ENCODE assay signal across 8 cellular contexts in genomic region chrX:118536687-118537461, GRCh38. TPM values are rescaled to one million over a fixed set of nuclear protein-coding genes. Genes with fewer than 3 reads are reported as not detected.
DNase-seq lines count a peak whose midpoint lies in the region; TF ChIP-seq lines count a peak whose summit lies in the region.

No MANE protein-coding gene starts in this region.

- H3K4me1 Mint-ChIP-seq in activated CD4-positive, alpha-beta T cell treated with anti-CD3 and anti-CD28 coated beads, Interleukin-2, amount 10 ng/mL, durations not matched to agents 7 days and 5 days, result peaks cover 63% of the 10 kb centered on the region

- H3K36me3 Mint-ChIP-seq in activated CD4-positive, alpha-beta T cell treated with anti-CD3 and anti-CD28 coated beads, Interleukin-2, amount 10 ng/mL, durations not matched to agents 7 days and 5 days (ENCODE audit: low read depth), result peaks cover 16% of the 10 kb centered on the region

- no peaks in the 10 kb centered on the region for H3K27me3 Mint-ChIP-seq in activated CD4-positive, alpha-beta T cell treated with anti-CD3 and anti-CD28 coated beads, Interleukin-2, amount 10 ng/mL, durations not matched to agents 7 days and 5 days

- H3K27me3 ChIP-seq in H7 (ENCODE audit: control insufficient read depth, insufficient read depth, low read length) (no peaks in the 10 kb centered on the region), fibroblast of lung (ENCODE audit: control insufficient read depth, insufficient read depth, low read length) (no peaks in the 10 kb centered on the region), skeletal muscle satellite cell (ENCODE audit: control insufficient read depth, insufficient read depth, low read length) (no peaks in the 10 kb centered on the region)

- peak overlapping the region; percentile 86 for H3K27ac Mint-ChIP-seq in activated CD4-positive, alpha-beta T cell treated with anti-CD3 and anti-CD28 coated beads, Interleukin-2, amount 10 ng/mL, durations not matched to agents 7 days and 5 days

- no peak overlapping the region for H3K27ac ChIP-seq in fibroblast of lung (ENCODE audit: insufficient read depth, low read length)

- peak overlapping the region; percentile 51 for H3K4me2 ChIP-seq in fibroblast of lung (ENCODE audit: extremely low read depth, insufficient read depth, low read length)
- H3K4me2 ChIP-seq in skeletal muscle satellite cell (ENCODE audit: low read length), result peak overlapping the region; percentile 5

- no peaks in the 10 kb centered on the region for H4K20me1 ChIP-seq in fibroblast of lung (ENCODE audit: control insufficient read depth, extremely low read depth, insufficient read depth, low read length)

- CTCF ChIA-PET in activated CD4-positive, alpha-beta T cell treated with anti-CD3 and anti-CD28 coated beads, Interleukin-2, amount 10 ng/mL, durations not matched to agents 7 days and 5 days (lab: Charles Lee), result interaction anchor here (1.2 kb wide), 1 partner anchor 11 kb away, joined by 4 read pairs; no protein-coding TSS in a partner anchor

- H3K4me3 ChIP-seq in H7 (ENCODE audit: insufficient read depth, low read depth, low read length) (no peak overlapping the region), fibroblast of lung (replicated peaks in 1 of 4; ENCODE audit: control extremely low read depth in 1 of 4, insufficient read depth in 1 of 4, low read depth in 3 of 4, low read length in 4 of 4) (no peak overlapping the region), skeletal muscle satellite cell (ENCODE audit: low read length) (no peak overlapping the region)

- no peaks in the 10 kb centered on the region for H3K9me3 Mint-ChIP-seq in activated CD4-positive, alpha-beta T cell treated with anti-CD3 and anti-CD28 coated beads, Interleukin-2, amount 10 ng/mL, durations not matched to agents 7 days and 5 days

- DNase-seq in DMS53 (lab: John Stamatoyannopoulos, UW) (peak; percentile 15), DMS53 treated with DMSO at 0.1 percent for 48 hours (lab: John Stamatoyannopoulos, UW; ENCODE audit: unreplicated experiment) (no peak), H7 (peak; percentile 44), LHCN-M2 (ENCODE audit: low read depth) (peak; percentile 41), fibroblast of lung (ENCODE audit: low read depth in 2 of 2) (peak; percentile 35 to 48), GM03348 (ENCODE audit: low spot score) (no peak)
- peak; percentile 57 for DNase-seq in activated CD4-positive, alpha-beta T cell treated with anti-CD3 and anti-CD28 coated beads, Interleukin-2, amount 10 ng/mL, durations not matched to agents 7 days and 5 days

- H3K4me1 ChIP-seq in fibroblast of lung (ENCODE audit: control insufficient read depth, extremely low read depth, insufficient read depth, low read length) (peaks cover 8% of the 10 kb centered on the region), skeletal muscle satellite cell (ENCODE audit: control insufficient read depth, insufficient read depth, low read length) (peaks cover 12% of the 10 kb centered on the region)

- peaks cover 11% of the 10 kb centered on the region for H3K79me2 ChIP-seq in fibroblast of lung (ENCODE audit: control insufficient read depth, insufficient read depth, low read length)

- H3K36me3 ChIP-seq in H7 (replicated peaks; ENCODE audit: control insufficient read depth, insufficient read depth, low read length) (no peaks in the 10 kb centered on the region), fibroblast of lung (ENCODE audit: control insufficient read depth, insufficient read depth, low read length) (no peaks in the 10 kb centered on the region), skeletal muscle satellite cell (ENCODE audit: insufficient read depth, low read length) (no peaks in the 10 kb centered on the region)

- no peak overlapping the region for H2AFZ ChIP-seq in fibroblast of lung (ENCODE audit: low read length)

- no peak overlapping the region for H3K9ac ChIP-seq in fibroblast of lung (ENCODE audit: insufficient read depth, low read length)
- H3K9ac ChIP-seq in skeletal muscle satellite cell (ENCODE audit: low read depth, low read length), result no peak overlapping the region

- H3K9me3 ChIP-seq in fibroblast of lung (ENCODE audit: control insufficient read depth, insufficient read depth, low read depth, low read length) (no peaks in the 10 kb centered on the region), skeletal muscle satellite cell (replicated peaks; ENCODE audit: low read length) (no peaks in the 10 kb centered on the region)

- TF ChIP-seq CTCF in fibroblast of lung (conservative IDR thresholded peaks at IDR 0.05 in 1 of 2, IDR thresholded peaks at IDR 0.05 in 1 of 2; ENCODE audit: low read depth in 1 of 2, low read length in 2 of 2), result peak; percentile 35 to 47

- POLR2A ChIA-PET in activated CD4-positive, alpha-beta T cell treated with anti-CD3 and anti-CD28 coated beads, Interleukin-2, amount 10 ng/mL, durations not matched to agents 7 days and 5 days (lab: Charles Lee), result no interaction called here

- H3K4me3 Mint-ChIP-seq in activated CD4-positive, alpha-beta T cell treated with anti-CD3 and anti-CD28 coated beads, Interleukin-2, amount 10 ng/mL, durations not matched to agents 7 days and 5 days, result peak overlapping the region; percentile 13

RNA-seq across cellular contexts. Expression of gene DOCK11, which starts 41.3 kb away (rescaled TPM):
- 2.2 and 4.3 TPM in 2 replicates for total RNA-seq in H7 (2014; rRNA removed; shearing (Covaris generic))
- total RNA-seq in LHCN-M2 (2014; rRNA removed) (4.2 and 5.5 TPM in 2 replicates), fibroblast of lung (30.8 and 40.1 TPM in 2 replicates)
- 4.1 TPM for polyA plus RNA-seq in LHCN-M2 (2012)
- total RNA-seq in activated CD4-positive, alpha-beta T cell treated with anti-CD3 and anti-CD28 coated beads, Interleukin-2, amount 10 ng/mL, durations not matched to agents 7 days and 5 days, result 10 to 100 TPM; 76.6 to 77.8 TPM
- polyA plus RNA-seq in fibroblast of lung, result 31.3 and 85.3 TPM in 2 replicates
- 20.8 and 63.1 TPM in 2 replicates for polyA plus RNA-seq in fibroblast of lung (2012)
- polyA minus RNA-seq in fibroblast of lung (ENCODE audit: low replicate concordance), result 3.0 and 8.5 TPM in 2 replicates
- total RNA-seq in skeletal muscle satellite cell (2012; rRNA removed), result 16.4 and 28.9 TPM in 2 replicates

Comparison
In these comparisons a context has a peak if more than half of its experiments do, and no peak if none do; other contexts are left out.
1. DNase-seq: peak in DMS53 (single experiment), H7 (single experiment), LHCN-M2 (single experiment), activated CD4-positive, alpha-beta T cell treated with anti-CD3 and anti-CD28 coated beads, Interleukin-2, amount 10 ng/mL, durations not matched to agents 7 days and 5 days (single experiment) and fibroblast of lung (2 of 2); none in DMS53 treated with DMSO at 0.1 percent for 48 hours (single experiment) and GM03348 (single experiment).